In genomic region chr3:195172896-195173295, GRCh38 we compare ENCODE assay signal across 19 cellular contexts.
DNase-seq lines count a peak whose midpoint lies in the region; ATAC-seq and TF ChIP-seq lines count a peak whose summit lies in the region.
"Had no signal": no experiment of that assay in that cellular context is flagged by ENCODE, and none has a peak within 500 bp of the region (broad histone marks: within the 10 kb centered on the region; RNA-seq: fewer than 3 reads in every experiment).

No MANE protein-coding gene starts in this region.

- peak overlapping the region; percentile 36 for H3K56ac ChIP-seq in mesendoderm (ENCODE audit: low read length)

- peak overlapping the region; percentile 17 for H3K4ac ChIP-seq in mesendoderm (ENCODE audit: low read depth, low read length)

- no peak overlapping the region for H3K4me3 ChIP-seq in mesendoderm (ENCODE audit: low read length)
- H3K4me3 ChIP-seq: HAP-1 had no signal

- H3K27me3 Mint-ChIP-seq in activated naive CD8-positive, alpha-beta T cell treated with anti-CD3 and anti-CD28 coated beads, Interleukin-2, amount 50 U/mL, for 24 hours, result no peaks in the 10 kb centered on the region
- no peaks in the 10 kb centered on the region for H3K27me3 Mint-ChIP-seq in activated naive CD8-positive, alpha-beta T cell treated with anti-CD3 and anti-CD28 coated beads for 36 hours
- H3K27me3 Mint-ChIP-seq in brain, result no peaks in the 10 kb centered on the region
- H3K27me3 Mint-ChIP-seq: CD4-positive, alpha-beta memory T cell had no signal

- intact Hi-C loops in Right ventricle myocardium inferior (cut with DNase I), result no loop called here

- H3K18ac ChIP-seq in mesendoderm (ENCODE audit: low read length), result peak overlapping the region; percentile 56

- no peak for TF ChIP-seq CTCF in brain (conservative IDR thresholded peaks at IDR 0.05)

- DNase-seq in activated naive CD8-positive, alpha-beta T cell treated with anti-CD3 and anti-CD28 coated beads, Interleukin-2, amount 50 U/mL, for 24 hours, result no peak
- no peak for DNase-seq in activated naive CD8-positive, alpha-beta T cell treated with anti-CD3 and anti-CD28 coated beads for 36 hours
- DNase-seq in mesendoderm (no peak), T-helper 2 cell (no peak), Right ventricle myocardium inferior (ENCODE audit: missing footprints) (no peak), germinal center (ENCODE audit: low spot score) (no peak)
- DNase-seq: BE2C; CD4-positive, alpha-beta memory T cell; DMS153; GDM1; NCI-H1105 treated with DMSO at 0.1 percent for 48 hours; NCI-H1694; NCI-H2081 treated with DMSO at 0.1 percent for 48 hours; NCI-H2227 treated with DMSO at 0.1 percent for 48 hours; NCI-H524; PC-3; RPMI8226 had no signal

- peak overlapping the region; percentile 3 for H3K27ac Mint-ChIP-seq in activated naive CD8-positive, alpha-beta T cell treated with anti-CD3 and anti-CD28 coated beads, Interleukin-2, amount 50 U/mL, for 24 hours
- no peak overlapping the region for H3K27ac Mint-ChIP-seq in activated naive CD8-positive, alpha-beta T cell treated with anti-CD3 and anti-CD28 coated beads for 36 hours
- H3K27ac Mint-ChIP-seq in brain, result peak overlapping the region; percentile 15 to 85 (median 53)

- peaks cover 15% of the 10 kb centered on the region for H3K4me1 ChIP-seq in mesendoderm (ENCODE audit: control insufficient read depth, low read depth, low read length)
- H3K4me1 ChIP-seq: HAP-1 had no signal

- peaks cover 6% of the 10 kb centered on the region for H3K36me3 Mint-ChIP-seq in activated naive CD8-positive, alpha-beta T cell treated with anti-CD3 and anti-CD28 coated beads, Interleukin-2, amount 50 U/mL, for 24 hours (ENCODE audit: low read depth)
- peaks cover 1% of the 10 kb centered on the region for H3K36me3 Mint-ChIP-seq in activated naive CD8-positive, alpha-beta T cell treated with anti-CD3 and anti-CD28 coated beads for 36 hours
- peaks cover 17% of the 10 kb centered on the region for H3K36me3 Mint-ChIP-seq in brain

- no peak overlapping the region for H2AK5ac ChIP-seq in mesendoderm (ENCODE audit: low read length)

- no peak overlapping the region for H2BK5ac ChIP-seq in mesendoderm (ENCODE audit: low read length)

- no peak overlapping the region for H2BK120ac ChIP-seq in mesendoderm (ENCODE audit: low read depth, low read length)

- H3K23ac ChIP-seq in mesendoderm (ENCODE audit: low read length), result no peak overlapping the region

- no CpG with 5 or more reads among the region's 7 CpGs for WGBS in mesendoderm (ENCODE audit: extremely low coverage, insufficient coverage, low lambda C conversion rate)

- peaks cover 9% of the 10 kb centered on the region for H3K4me1 Mint-ChIP-seq in activated naive CD8-positive, alpha-beta T cell treated with anti-CD3 and anti-CD28 coated beads, Interleukin-2, amount 50 U/mL, for 24 hours
- peaks cover 6% of the 10 kb centered on the region for H3K4me1 Mint-ChIP-seq in activated naive CD8-positive, alpha-beta T cell treated with anti-CD3 and anti-CD28 coated beads for 36 hours
- H3K4me1 Mint-ChIP-seq in brain, result peaks cover 46% of the 10 kb centered on the region

- H4K8ac ChIP-seq in mesendoderm (ENCODE audit: low read depth, low read length), result no peak overlapping the region

- H3K9me3 Mint-ChIP-seq in activated naive CD8-positive, alpha-beta T cell treated with anti-CD3 and anti-CD28 coated beads, Interleukin-2, amount 50 U/mL, for 24 hours, result no peaks in the 10 kb centered on the region
- H3K9me3 Mint-ChIP-seq in activated naive CD8-positive, alpha-beta T cell treated with anti-CD3 and anti-CD28 coated beads for 36 hours, result no peaks in the 10 kb centered on the region
- peaks cover 0 to 5% (median 0%) of the 10 kb centered on the region in 5 experiments for H3K9me3 Mint-ChIP-seq in brain
- H3K9me3 Mint-ChIP-seq: CD4-positive, alpha-beta memory T cell had no signal

- peak overlapping the region; percentile 20 for H3K27ac ChIP-seq in mesendoderm (ENCODE audit: low read depth, low read length)

- H3K36me3 ChIP-seq in mesendoderm (ENCODE audit: control insufficient read depth, insufficient read depth, low read length), result no peaks in the 10 kb centered on the region
- H3K36me3 ChIP-seq: BE2C, HAP-1 had no signal

- H4K5ac ChIP-seq in mesendoderm (ENCODE audit: low read length), result no peak overlapping the region

- peaks cover 11% of the 10 kb centered on the region for H3K79me1 ChIP-seq in mesendoderm (ENCODE audit: low read length)

- no peak overlapping the region for H3K9ac ChIP-seq in mesendoderm (ENCODE audit: low read length)

- no peak for ATAC-seq in activated naive CD8-positive, alpha-beta T cell treated with anti-CD3 and anti-CD28 coated beads, Interleukin-2, amount 50 U/mL, for 24 hours
- no peak for ATAC-seq in Right ventricle myocardium inferior
- ATAC-seq: PC-3 had no signal

- no peaks in the 10 kb centered on the region for H3K79me2 ChIP-seq in mesendoderm (ENCODE audit: control insufficient read depth, insufficient read depth, low read length)

- no peak overlapping the region for H3K4me3 Mint-ChIP-seq in activated naive CD8-positive, alpha-beta T cell treated with anti-CD3 and anti-CD28 coated beads, Interleukin-2, amount 50 U/mL, for 24 hours
- H3K4me3 Mint-ChIP-seq in activated naive CD8-positive, alpha-beta T cell treated with anti-CD3 and anti-CD28 coated beads for 36 hours, result no peak overlapping the region
- H3K4me3 Mint-ChIP-seq in brain, result no peak overlapping the region
- H3K4me3 Mint-ChIP-seq: CD4-positive, alpha-beta memory T cell had no signal

- no peaks in the 10 kb centered on the region for H3K27me3 ChIP-seq in mesendoderm (ENCODE audit: insufficient read depth, low read length, poor library complexity)
- H3K27me3 ChIP-seq: BE2C had no signal

- no peak overlapping the region for H2BK15ac ChIP-seq in mesendoderm (replicated peaks; ENCODE audit: low read depth)

- no peak overlapping the region for H3K4me2 ChIP-seq in mesendoderm (ENCODE audit: low read length)
